In the genomic region with DNA sequence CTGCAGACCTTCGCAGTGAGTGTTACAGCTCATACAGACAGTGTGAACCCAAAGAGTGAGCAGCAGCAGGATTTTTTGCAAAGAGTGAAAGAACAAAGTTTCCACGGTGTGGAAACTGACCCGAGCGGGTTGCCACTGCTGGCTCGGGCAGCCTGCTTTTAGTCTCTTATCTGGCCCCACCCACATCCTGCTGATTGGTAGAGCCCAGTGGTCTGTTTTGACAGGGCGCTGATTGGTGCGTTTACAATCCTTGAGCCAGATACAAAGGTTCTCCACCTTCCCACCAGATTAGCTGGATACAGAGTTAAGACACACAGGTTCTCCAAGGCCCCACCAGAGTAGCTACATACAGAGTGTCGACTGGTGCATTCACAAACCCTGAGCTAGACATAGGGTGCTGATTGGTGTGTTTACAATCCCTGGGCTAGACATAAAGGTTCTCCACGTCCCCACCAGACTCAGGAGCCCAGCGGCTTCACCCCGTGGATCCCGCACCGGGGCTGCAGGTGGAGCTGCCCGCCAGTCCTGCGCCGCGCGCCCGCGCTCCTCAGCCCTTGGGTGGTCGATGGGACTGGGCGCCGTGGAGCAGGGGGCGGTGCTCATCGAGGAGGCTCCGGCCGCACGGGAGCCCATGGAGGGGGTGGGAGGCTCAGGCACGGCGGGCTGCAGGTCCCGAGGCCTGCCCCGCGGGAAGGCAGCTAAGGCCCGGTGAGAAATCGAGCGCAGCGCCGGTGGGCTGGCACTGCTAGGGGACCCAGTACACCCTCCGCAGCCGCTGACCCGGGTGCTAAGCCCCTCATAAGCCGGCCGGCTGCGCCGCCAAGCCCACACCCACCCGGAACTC, we compare ENCODE assay signal across 8 cellular contexts.
DNase-seq lines count a peak whose midpoint lies in the region; ATAC-seq, FAIRE-seq and TF ChIP-seq lines count a peak whose summit lies in the region.
"Not testable (repeated sequence)": the region's sequence is repeated elsewhere in the genome, so short reads cannot be mapped to it uniquely, and the experiment has no call there.

No MANE protein-coding gene starts in this region.

- H4K20me1 ChIP-seq in GM23338 (replicated peaks; ENCODE audit: insufficient read depth); H1 (replicated peaks in 1 of 2; ENCODE audit: control insufficient read depth in 1 of 2, insufficient read depth in 2 of 2, low read length in 2 of 2); HepG2 (ENCODE audit: insufficient read depth, low read length): not testable (repeated sequence)

- ATAC-seq in GM23338, T-helper 17 cell, HepG2: not testable (repeated sequence)

- not testable (repeated sequence) for H3F3A ChIP-seq in GM23338 (replicated peaks; ENCODE audit: low read depth)

- not testable (repeated sequence) for H3K9ac ChIP-seq in H1 (replicated peaks in 1 of 4; ENCODE audit: extremely low read depth in 1 of 4, low read depth in 3 of 4, low read length in 3 of 4); HepG2 (ENCODE audit: insufficient read depth, low read depth, low read length); neuronal stem cell (ENCODE audit: low read depth, low read length, poor library complexity)

- not testable (repeated sequence) for H3K4ac ChIP-seq in H1 (replicated peaks; ENCODE audit: insufficient read length, low read depth, low read length); neuronal stem cell (ENCODE audit: low read length)

- H3K18ac ChIP-seq in H1 (ENCODE audit: extremely low read depth, low read length) = peak overlapping the region; percentile 51; the same call in 1 of the 2 replicates
- H3K18ac ChIP-seq in neuronal stem cell (ENCODE audit: low read length) = not testable (repeated sequence)

- not testable (repeated sequence) for H2AK5ac ChIP-seq in H1 (ENCODE audit: low read depth, low read length); neuronal stem cell (ENCODE audit: low read depth, low read length)

- not testable (repeated sequence) for FAIRE-seq in H1 (lab: Jason Lieb, UNC); HepG2 (lab: Jason Lieb, UNC)

- H3K36me3 Mint-ChIP-seq in GM23338 (ENCODE audit: low read depth); T-helper 17 cell (ENCODE audit: low read depth); activated naive CD4-positive, alpha-beta T cell treated with anti-CD3 and anti-CD28 coated beads, Interleukin-2, amount 10 ng/mL, durations not matched to agents 7 days and 5 days: not testable (repeated sequence)

- not testable (repeated sequence) for H3K23me2 ChIP-seq in H1 (ENCODE audit: low read depth, low read length)

- not testable (repeated sequence) for H2BK120ac ChIP-seq in H1 (replicated peaks; ENCODE audit: low read depth, low read length); neuronal stem cell (ENCODE audit: low read depth, low read length)

- not testable (repeated sequence) for H3K4me1 ChIP-seq in GM23338 (ENCODE audit: insufficient read depth); H1 (replicated peaks in 1 of 4; ENCODE audit: control insufficient read depth in 3 of 4, insufficient read depth in 4 of 4, low read length in 3 of 4); neuronal stem cell (ENCODE audit: control insufficient read depth in 2 of 2, insufficient read depth in 1 of 2, low read depth in 1 of 2, low read length in 2 of 2); testis
- H3K4me1 ChIP-seq in HepG2 (ENCODE audit: insufficient read depth, low read length) = peaks cover 15% of the 10 kb centered on the region

- H2BK20ac ChIP-seq in H1 (ENCODE audit: low read length) = not testable (repeated sequence)

- not testable (repeated sequence) for H3K36me3 ChIP-seq in GM23338 (ENCODE audit: insufficient read depth); H1 (ENCODE audit: control insufficient read depth in 2 of 4, insufficient read depth in 4 of 4, low read length in 3 of 4); HepG2 (replicated peaks in 1 of 2; ENCODE audit: control insufficient read depth in 1 of 2, insufficient read depth in 2 of 2, low read length in 2 of 2); neuronal stem cell (replicated peaks in 1 of 2; ENCODE audit: control insufficient read depth in 2 of 2, insufficient read depth in 2 of 2, low read length in 2 of 2); testis (ENCODE audit: low read depth, missing control alignments)

- H3K9me3 ChIP-seq in T-helper 17 cell (ENCODE audit: control insufficient read depth, low read length, poor library complexity, severe bottlenecking); H1 (ENCODE audit: insufficient read depth in 2 of 2, low read depth in 1 of 2, low read length in 1 of 2); HepG2 (ENCODE audit: low read length); neuronal stem cell (replicated peaks in 1 of 2; ENCODE audit: control insufficient read depth in 2 of 2, insufficient read depth in 1 of 2, low read depth in 1 of 2, low read length in 2 of 2); testis: not testable (repeated sequence)

- BruUV-seq in HepG2 (replicated peaks; lab: Mats Ljungman, UMichigan) = not testable (repeated sequence)

- H3K4me3 Mint-ChIP-seq in GM23338; activated naive CD4-positive, alpha-beta T cell treated with anti-CD3 and anti-CD28 coated beads, Interleukin-2, amount 10 ng/mL, durations not matched to agents 7 days and 5 days: not testable (repeated sequence)
- H3K4me3 Mint-ChIP-seq in T-helper 17 cell = peak overlapping the region; percentile 5

- not testable (repeated sequence) for H3K9me3 Mint-ChIP-seq in GM23338; activated naive CD4-positive, alpha-beta T cell treated with anti-CD3 and anti-CD28 coated beads, Interleukin-2, amount 10 ng/mL, durations not matched to agents 7 days and 5 days

- H2BK15ac ChIP-seq in H1 (ENCODE audit: low read length); neuronal stem cell (ENCODE audit: low read length): not testable (repeated sequence)

- not testable (repeated sequence) for H2BK12ac ChIP-seq in H1 (ENCODE audit: low read depth, low read length); neuronal stem cell (ENCODE audit: low read length)

- H3K27ac Mint-ChIP-seq in GM23338, T-helper 17 cell: not testable (repeated sequence)
- H3K27ac Mint-ChIP-seq in activated naive CD4-positive, alpha-beta T cell treated with anti-CD3 and anti-CD28 coated beads, Interleukin-2, amount 10 ng/mL, durations not matched to agents 7 days and 5 days = peak overlapping the region; percentile 42

- not testable (repeated sequence) for TF ChIP-seq EP300 in H1 (IDR thresholded peaks at IDR 0.05; ENCODE audit: borderline replicate concordance in 1 of 2, low read depth in 2 of 2, low read length in 2 of 2); HepG2 (IDR thresholded peaks at IDR 0.05; ENCODE audit: low read depth in 2 of 2, low read length in 2 of 2); HepG2 (CRISPR knock-in tag; IDR thresholded peaks at IDR 0.05; ENCODE audit: borderline replicate concordance)

- H3K14ac ChIP-seq in H1 (ENCODE audit: insufficient read length); neuronal stem cell (ENCODE audit: low read length): not testable (repeated sequence)

- not testable (repeated sequence) for H2BK5ac ChIP-seq in H1 (ENCODE audit: low read depth, low read length); neuronal stem cell (ENCODE audit: low read length)

- TF ChIP-seq RAD21 in H1 (IDR thresholded peaks at IDR 0.05 in 1 of 2, conservative IDR thresholded peaks at IDR 0.05 in 1 of 2; ENCODE audit: low read depth in 2 of 2, low read length in 2 of 2); HepG2 (CRISPR knock-in tag; IDR thresholded peaks at IDR 0.05): not testable (repeated sequence)

- H3K23ac ChIP-seq in H1 (ENCODE audit: insufficient read length); neuronal stem cell (ENCODE audit: low read depth, low read length, poor library complexity): not testable (repeated sequence)

- H3K4me1 Mint-ChIP-seq in GM23338 = peaks cover 12% of the 10 kb centered on the region
- H3K4me1 Mint-ChIP-seq in T-helper 17 cell; activated naive CD4-positive, alpha-beta T cell treated with anti-CD3 and anti-CD28 coated beads, Interleukin-2, amount 10 ng/mL, durations not matched to agents 7 days and 5 days: not testable (repeated sequence)

- not testable (repeated sequence) for H4K91ac ChIP-seq in H1 (replicated peaks; ENCODE audit: insufficient read length, low read length); neuronal stem cell (ENCODE audit: low read depth, low read length, poor library complexity)

- CTCF ChIA-PET in activated naive CD4-positive, alpha-beta T cell treated with anti-CD3 and anti-CD28 coated beads, Interleukin-2, amount 10 ng/mL, durations not matched to agents 7 days and 5 days (lab: Charles Lee) = interaction anchor here (0.6 kb wide), 1 partner anchor 199 kb away, joined by 3 read pairs; no protein-coding TSS in a partner anchor
- CTCF ChIA-PET in H1 (lab: Charles Lee; ENCODE audit: partially characterized antibody) = interaction anchor here (0.5 to 1.2 kb wide), 3 partner anchors 16 to 125 kb away, joined by 3 read pairs; no protein-coding TSS in a partner anchor
- CTCF ChIA-PET in HepG2 (lab: Yijun Ruan, JAX; ENCODE audit: low intra/inter-chr PET ratio, low total read pairs) = not testable (repeated sequence)

- not testable (repeated sequence) for TF ChIP-seq POLR2A in H1 (IDR thresholded peaks at IDR 0.05; ENCODE audit: control extremely low read depth in 1 of 2, low read depth in 2 of 2, low read length in 2 of 2); HepG2 (IDR thresholded peaks at IDR 0.05; ENCODE audit: insufficient read depth in 1 of 2, low read depth in 2 of 2, low read length in 2 of 2); testis (IDR thresholded peaks at IDR 0.05)

- POLR2A ChIA-PET in H1 (lab: Charles Lee; ENCODE audit: partially characterized antibody) = interaction anchor here (0.9 kb wide), 1 partner anchor 13 kb away, joined by 3 read pairs; no protein-coding TSS in a partner anchor
- POLR2A ChIA-PET in HepG2 (lab: Yijun Ruan, JAX) = not testable (repeated sequence)

- not testable (repeated sequence) for DNase-seq in AG10803 (ENCODE audit: low read depth); GM23338 (ENCODE audit: low spot score); T-helper 17 cell; activated naive CD4-positive, alpha-beta T cell treated with anti-CD3 and anti-CD28 coated beads, Interleukin-2, amount 10 ng/mL, durations not matched to agents 7 days and 5 days; H1 (ENCODE audit: low read depth in 1 of 2, low spot score in 2 of 2); HepG2 (ENCODE audit: low spot score); neuronal stem cell (ENCODE audit: low spot score)
- peak; percentile 44 for DNase-seq in testis

- H3K9me2 ChIP-seq in GM23338 (ENCODE audit: insufficient read depth) = not testable (repeated sequence)

- H3K79me1 ChIP-seq in H1 (ENCODE audit: low read depth, low read length); neuronal stem cell (ENCODE audit: low read depth, low read length): not testable (repeated sequence)

- H4K8ac ChIP-seq in H1 (ENCODE audit: extremely low read depth, insufficient read depth, low read length); neuronal stem cell (ENCODE audit: low read depth, low read length): not testable (repeated sequence)

- peak overlapping the region; percentile 9; the same call in 1 of the 2 replicates for H3K4me3 ChIP-seq in AG10803 (ENCODE audit: low read length)
- H3K4me3 ChIP-seq in GM23338; H1 (ENCODE audit: extremely low read depth in 1 of 4, insufficient read depth in 2 of 4, low read depth in 3 of 4, low read length in 4 of 4); HepG2 (replicated peaks in 1 of 3; ENCODE audit: insufficient read depth in 1 of 3, low read depth in 2 of 3, low read length in 3 of 3); neuronal stem cell (ENCODE audit: low read length in 2 of 2): not testable (repeated sequence)
- peak overlapping the region; percentile 9 to 36 for H3K4me3 ChIP-seq in testis

- 94% methylated on average over 38 of the region's 46 CpGs; no CpG with 5 or more reads in 1 of the 2 experiments for WGBS in H1 (ENCODE audit: extremely low coverage in 1 of 2, insufficient coverage in 1 of 2, insufficient read length in 1 of 2, insufficient replicate concordance in 2 of 2, low coverage in 1 of 2, low lambda C conversion rate in 2 of 2, missing lambda C conversion rate in 1 of 2), 2 experiments
- 35% methylated on average over 6 of the region's 46 CpGs for WGBS in HepG2 (ENCODE audit: low lambda C conversion rate)
- WGBS in neuronal stem cell (ENCODE audit: extremely low coverage in 2 of 2, insufficient read length in 2 of 2, insufficient replicate concordance in 1 of 2), 2 donors = no CpG with 5 or more reads among the region's 46 CpGs
- 68 to 71% methylated on average over 13 to 46 of the region's 46 CpGs for WGBS in testis, 2 donors

- H3K27ac ChIP-seq in GM23338 (ENCODE audit: low read depth); H1 (ENCODE audit: low read depth, low read length); HepG2 (ENCODE audit: extremely low read length, insufficient read depth, low read length); neuronal stem cell (replicated peaks; ENCODE audit: low read length); testis: not testable (repeated sequence)

- H2AFZ ChIP-seq in GM23338 (peak overlapping the region; percentile 14; the same call in 1 of the 2 replicates), neuronal stem cell (ENCODE audit: low read length) (peak overlapping the region; percentile 40)
- H2AFZ ChIP-seq in H1 (ENCODE audit: low read length); HepG2 (ENCODE audit: low read length): not testable (repeated sequence)

- intact Hi-C loops in HepG2 (cut with micrococcal nuclease; ENCODE audit: unreplicated experiment); testis (cut with DNase I; ENCODE audit: low total_unique reads): not testable (repeated sequence)

- H3K79me2 ChIP-seq in GM23338 (replicated peaks; ENCODE audit: insufficient read depth); H1 (ENCODE audit: control insufficient read depth in 1 of 2, insufficient read depth in 2 of 2, low read length in 2 of 2); HepG2 (ENCODE audit: insufficient read depth, low read length): not testable (repeated sequence)

- H3K27me3 ChIP-seq in GM23338 (ENCODE audit: insufficient read depth); H1 (replicated peaks in 1 of 4; ENCODE audit: control insufficient read depth in 3 of 4, extremely low read depth in 1 of 4, insufficient read depth in 3 of 4, low read length in 3 of 4); HepG2 (ENCODE audit: control insufficient read depth in 1 of 2, insufficient read depth in 2 of 2, low read length in 2 of 2); neuronal stem cell (ENCODE audit: control insufficient read depth in 3 of 3, insufficient read depth in 3 of 3, low read depth in 1 of 3, low read length in 3 of 3); testis: not testable (repeated sequence)

- H3K56ac ChIP-seq in H1 (replicated peaks; ENCODE audit: insufficient read length, low read depth, low read length) = not testable (repeated sequence)

- not testable (repeated sequence) for H4K5ac ChIP-seq in H1 (ENCODE audit: insufficient read length, low read depth, low read length)

- not testable (repeated sequence) for TF ChIP-seq CTCF in AG10803 (conservative IDR thresholded peaks at IDR 0.05; ENCODE audit: low read length); GM23338 (conservative IDR thresholded peaks at IDR 0.05; ENCODE audit: low read depth in 2 of 2); H1 (IDR thresholded peaks at IDR 0.05; ENCODE audit: control extremely low read depth in 1 of 3, insufficient read depth in 1 of 3, low read depth in 1 of 3, low read length in 3 of 3); HepG2 (CRISPR knock-in tag; IDR thresholded peaks at IDR 0.05); testis (IDR thresholded peaks at IDR 0.05)

- H3K4me2 ChIP-seq in GM23338; H1 (ENCODE audit: insufficient read depth in 1 of 2, low read depth in 2 of 2, low read length in 2 of 2); HepG2 (ENCODE audit: low read depth, low read length); neuronal stem cell (ENCODE audit: insufficient read depth, low read length, poor library complexity, severe bottlenecking): not testable (repeated sequence)

- H3K27me3 Mint-ChIP-seq in GM23338 (ENCODE audit: insufficient read depth, low read depth, poor library complexity); T-helper 17 cell; activated naive CD4-positive, alpha-beta T cell treated with anti-CD3 and anti-CD28 coated beads, Interleukin-2, amount 10 ng/mL, durations not matched to agents 7 days and 5 days: not testable (repeated sequence)

- in situ Hi-C loops in HepG2 (cut with HindIII; ENCODE audit: extremely low pct_ligation_motif_present, low pct_unique_long_range_greater_than_20kb) = not testable (repeated sequence)
